Comparison of ENCODE assay signal across 8 cellular contexts in the genomic region with DNA sequence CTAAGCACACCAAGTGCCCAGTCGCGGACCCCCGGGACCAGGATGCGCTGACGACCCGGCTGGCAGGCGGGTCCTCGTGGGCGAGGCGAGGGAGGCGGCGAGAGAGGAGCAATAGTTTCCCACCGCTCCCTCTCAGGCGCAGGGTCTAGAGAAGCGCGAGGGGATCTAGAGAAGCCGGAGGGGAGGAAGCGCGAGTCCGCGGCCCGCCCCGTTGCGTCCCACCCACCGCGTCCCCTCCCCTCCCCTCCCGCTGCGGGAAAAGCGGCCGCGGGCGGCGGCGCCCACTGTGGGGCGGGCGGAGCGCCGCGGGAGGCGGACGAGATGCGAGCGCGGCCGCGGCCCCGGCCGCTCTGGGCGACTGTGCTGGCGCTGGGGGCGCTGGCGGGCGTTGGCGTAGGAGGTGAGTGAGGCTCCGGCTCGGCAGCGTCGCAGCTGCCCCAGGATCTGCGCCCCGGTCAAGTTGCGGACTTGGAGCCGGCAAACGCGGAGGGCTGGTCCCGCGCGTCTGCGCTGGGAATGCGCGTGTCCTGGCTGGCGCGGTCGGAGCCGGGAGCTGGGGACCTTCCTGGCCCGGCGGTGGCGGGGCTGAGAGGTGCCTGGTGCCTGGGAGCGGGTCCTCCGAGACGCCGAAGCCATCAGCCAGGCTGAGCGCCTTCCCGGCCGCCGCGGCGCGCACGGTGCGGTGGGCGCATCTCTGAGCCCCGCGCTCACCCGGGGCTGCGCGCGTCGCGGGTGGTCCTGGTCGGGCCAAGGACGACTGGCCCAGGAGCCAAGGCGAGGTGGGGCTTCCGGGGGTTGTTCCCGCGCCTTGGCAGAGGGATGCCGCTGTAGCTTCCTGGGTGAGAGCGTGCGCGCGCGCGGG. TPM values are rescaled to one million over a fixed set of nuclear protein-coding genes. Genes with fewer than 3 reads are reported as not detected.
DNase-seq lines count a peak whose midpoint lies in the region; ATAC-seq and TF ChIP-seq lines count a peak whose summit lies in the region.

A gene (plus strand): TSS at position 287 of the 862 bp plus-strand sequence. CDS start 35 bp downstream, at position 322.

- peak within 1 kb of the TSS; percentile 74 for H3K27ac Mint-ChIP-seq in activated B cell treated with CpG ODN at 0.5 μM for 24 hours

- intact Hi-C loops in activated B cell treated with CpG ODN at 0.5 μM for 24 hours (cut with micrococcal nuclease), result loop anchor here (1.0 to 10.0 kb wide), 7 partner anchors 9 to 641 kb away; a partner anchor contains a TSS

- H3K4me1 Mint-ChIP-seq in activated B cell treated with CpG ODN at 0.5 μM for 24 hours, result peaks cover 17% of the 10 kb centered on the region

- POLR2A ChIA-PET in activated B cell treated with CpG ODN at 0.5 μM for 24 hours (lab: Charles Lee), result interaction anchor here (0.6 to 2.1 kb wide), 8 partner anchors 12 to 133 kb away, joined by 3 to 13 read pairs (median 4); a partner anchor contains a TSS

- CTCF ChIA-PET in activated B cell treated with CpG ODN at 0.5 μM for 24 hours (lab: Charles Lee), result interaction anchor here (0.7 to 1.4 kb wide), 3 partner anchors 26 to 62 kb away, joined by 4 to 6 read pairs (median 5); no protein-coding TSS in a partner anchor

- H3K27me3 Mint-ChIP-seq in activated B cell treated with CpG ODN at 0.5 μM for 24 hours, result no peaks in the 10 kb centered on the region

- peak; percentile 65 for TF ChIP-seq CTCF in GM12872 (IDR thresholded peaks at IDR 0.05; ENCODE audit: insufficient read depth, low read depth, low read length)
- TF ChIP-seq CTCF in activated B cell treated with CpG ODN at 0.5 μM for 24 hours (IDR thresholded peaks at IDR 0.05), result no peak

- H3K36me3 Mint-ChIP-seq in activated B cell treated with CpG ODN at 0.5 μM for 24 hours (ENCODE audit: low read depth), result peaks cover 3% of the 10 kb centered on the region

- peak within 1 kb of the TSS; percentile 91 for H3K4me3 Mint-ChIP-seq in activated B cell treated with CpG ODN at 0.5 μM for 24 hours

- peak; percentile 78 for DNase-seq in NCI-H146 (lab: John Stamatoyannopoulos, UW)
- DNase-seq in activated B cell treated with CpG ODN at 0.5 μM for 24 hours, result peak; percentile 78
- DNase-seq in central memory CD4-positive, alpha-beta T cell, result peak; percentile 40
- DNase-seq in kidney tubule cell (ENCODE audit: low spot score), result peak; percentile 84
- peak; percentile 26 to 54 for DNase-seq in stimulated activated CD4-positive, alpha-beta T cell treated with anti-CD3 and anti-CD28 coated beads, Interleukin-1b, Interleukin-23, amount 100 ng/mL, for 4 hours (ENCODE audit: low read depth in 2 of 2)
- DNase-seq in OCI-M2 (lab: John Stamatoyannopoulos, UW; ENCODE audit: unreplicated experiment), result no peak

- no peaks in the 10 kb centered on the region for H3K9me3 Mint-ChIP-seq in activated B cell treated with CpG ODN at 0.5 μM for 24 hours

- ATAC-seq in HG02623 (IDR thresholded peaks at IDR 0.05; ENCODE audit: unreplicated experiment) (peak; percentile 69), activated B cell treated with CpG ODN at 0.5 μM for 24 hours (ENCODE audit: low read depth) (peak; percentile 97)

RNA-seq across cellular contexts. Expression of the gene that starts here (rescaled TPM):
- 4.1 and 4.7 TPM in 2 replicates for total RNA-seq in activated B cell treated with CpG ODN at 0.5 μM for 24 hours
